2 cellular contexts compared by ENCODE assay signal in genomic region chr10:96889415-96890171, GRCh38.
TF ChIP-seq lines count a peak whose summit lies in the region.

No MANE protein-coding gene starts in this region.

TF ChIP-seq in HepG2, 621 proteins besides CTCF, POLR2A, EP300 and RAD21:
- TF ChIP-seq SOX13 (IDR thresholded peaks at IDR 0.05) (no peak), SOX13 (CRISPR knock-in tag; conservative IDR thresholded peaks at IDR 0.05 in 1 of 2, IDR thresholded peaks at IDR 0.05 in 1 of 2) (no peak), ZMYM2 (CRISPR knock-in tag; IDR thresholded peaks at IDR 0.05) (0 out of 2 replicates have a peak, but pooled peaks have one; percentile 16), USF2 (IDR thresholded peaks at IDR 0.05; ENCODE audit: low read depth, low read length) (no peak), USF2 (CRISPR knock-in tag; IDR thresholded peaks at IDR 0.05; ENCODE audit: borderline replicate concordance) (no peak), ZNF264 (CRISPR knock-in tag; IDR thresholded peaks at IDR 0.05) (peak; percentile 99), THAP11 (CRISPR knock-in tag; IDR thresholded peaks at IDR 0.05) (0 out of 2 replicates have a peak, but pooled peaks have one; percentile 9), FOXK1 (CRISPR knock-in tag; IDR thresholded peaks at IDR 0.05; ENCODE audit: borderline replicate concordance, low read depth) (no peak), FOXP1 (IDR thresholded peaks at IDR 0.05) (no peak), FOXP1 (CRISPR knock-in tag; IDR thresholded peaks at IDR 0.05) (0 out of 2 replicates have a peak, but pooled peaks have one; percentile 6), KDM6A (CRISPR knock-in tag; IDR thresholded peaks at IDR 0.05; ENCODE audit: low read depth) (no peak), ZMYM3 (CRISPR knock-in tag; IDR thresholded peaks at IDR 0.05) (peak; percentile 61; the same call in 1 of the 2 replicates), HOXA3 (CRISPR knock-in tag; IDR thresholded peaks at IDR 0.05) (0 out of 2 replicates have a peak, but pooled peaks have one; percentile 13), ZNF619 (CRISPR knock-in tag; IDR thresholded peaks at IDR 0.05) (no peak), RBM22 (optimal IDR thresholded peaks at IDR 0.05; ENCODE audit: low read length) (peak; percentile 28), RXRA (CRISPR knock-in tag; IDR thresholded peaks at IDR 0.05) (no peak), NFRKB (IDR thresholded peaks at IDR 0.05) (no peak), ZNF382 (CRISPR knock-in tag; IDR thresholded peaks at IDR 0.05; ENCODE audit: borderline replicate concordance) (no peak), NR2F6 (IDR thresholded peaks at IDR 0.05) (no peak), NR2F6 (CRISPR knock-in tag; IDR thresholded peaks at IDR 0.05) (no peak), JUND (CRISPR knock-in tag; IDR thresholded peaks at IDR 0.05) (no peak), RCOR2 (CRISPR knock-in tag; IDR thresholded peaks at IDR 0.05) (0 out of 2 replicates have a peak, but pooled peaks have one; percentile 19), MED13 (CRISPR knock-in tag; IDR thresholded peaks at IDR 0.05) (no peak), TFAP4 (IDR thresholded peaks at IDR 0.05; ENCODE audit: borderline replicate concordance, low read depth) (no peak), ZNF501 (CRISPR knock-in tag; IDR thresholded peaks at IDR 0.05) (0 out of 2 replicates have a peak, but pooled peaks have one; percentile 35), ZNF234 (CRISPR knock-in tag; conservative IDR thresholded peaks at IDR 0.05) (no peak)

TF ChIP-seq in HEK293T, 16 proteins besides CTCF, POLR2A, EP300 and RAD21:
- TF ChIP-seq BHLHE40 (IDR thresholded peaks at IDR 0.05; ENCODE audit: borderline replicate concordance) (no peak), TARDBP (IDR thresholded peaks at IDR 0.05) (no peak), NFRKB (IDR thresholded peaks at IDR 0.05) (no peak), FOXA1 (IDR thresholded peaks at IDR 0.05) (no peak), SP1 (IDR thresholded peaks at IDR 0.05) (no peak), PKNOX1 (IDR thresholded peaks at IDR 0.05) (no peak), SUZ12 (IDR thresholded peaks at IDR 0.05) (no peak), ZNF384 (IDR thresholded peaks at IDR 0.05) (no peak), LEF1 (IDR thresholded peaks at IDR 0.05; ENCODE audit: borderline replicate concordance) (no peak), CTBP1 (IDR thresholded peaks at IDR 0.05; ENCODE audit: borderline replicate concordance) (no peak), L3MBTL2 (conservative IDR thresholded peaks at IDR 0.05) (no peak), ARNT (IDR thresholded peaks at IDR 0.05) (no peak)
